ENCODE assay signal across 1 cellular context in genomic region chr19:1233361-1233667, GRCh38.
TF ChIP-seq lines count a peak whose summit lies in the region.

No MANE protein-coding gene starts in this region.

TF ChIP-seq in HepG2, 621 proteins besides CTCF, POLR2A, EP300 and RAD21:
- TF ChIP-seq ZNF205 (CRISPR knock-in tag; IDR thresholded peaks at IDR 0.05) (no peak), ZNF431 (CRISPR knock-in tag; IDR thresholded peaks at IDR 0.05; ENCODE audit: borderline replicate concordance, low read depth) (no peak), TBP (CRISPR knock-in tag; IDR thresholded peaks at IDR 0.05) (no peak), ZFP91 (CRISPR knock-in tag; IDR thresholded peaks at IDR 0.05; ENCODE audit: borderline replicate concordance) (peak; percentile 2; the same call in 1 of the 2 replicates), CBX1 (IDR thresholded peaks at IDR 0.05; ENCODE audit: low read depth) (no peak)
